ENCODE assay signal across 1 cellular context in the genomic region with DNA sequence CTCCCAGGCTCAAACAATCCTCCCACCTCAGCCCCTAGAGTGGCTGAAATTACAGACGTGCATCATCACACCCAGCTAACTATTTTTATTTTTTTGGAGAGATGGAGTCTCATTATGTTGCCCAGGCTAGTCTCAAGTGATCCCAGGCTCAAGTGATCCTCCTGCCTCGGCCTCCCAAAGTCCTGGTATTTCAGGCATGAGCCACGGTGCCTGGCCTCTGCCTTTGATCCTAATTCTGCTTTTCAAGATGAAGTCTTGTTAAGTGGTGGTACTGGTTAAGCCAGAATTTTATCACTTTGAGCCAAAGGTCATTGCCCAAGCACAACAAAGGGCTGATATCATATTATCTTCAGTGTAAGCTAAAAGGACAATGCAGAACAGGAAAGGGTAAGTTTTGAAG.
TF ChIP-seq lines count a peak whose summit lies in the region.

No MANE protein-coding gene starts in this region.

TF ChIP-seq in SK-N-SH, 30 proteins besides CTCF, POLR2A, EP300 and RAD21:
- TF ChIP-seq POLR2AphosphoS5 (IDR thresholded peaks at IDR 0.05; ENCODE audit: low read depth, low read length) = no peak
- TF ChIP-seq, protein P1, sequence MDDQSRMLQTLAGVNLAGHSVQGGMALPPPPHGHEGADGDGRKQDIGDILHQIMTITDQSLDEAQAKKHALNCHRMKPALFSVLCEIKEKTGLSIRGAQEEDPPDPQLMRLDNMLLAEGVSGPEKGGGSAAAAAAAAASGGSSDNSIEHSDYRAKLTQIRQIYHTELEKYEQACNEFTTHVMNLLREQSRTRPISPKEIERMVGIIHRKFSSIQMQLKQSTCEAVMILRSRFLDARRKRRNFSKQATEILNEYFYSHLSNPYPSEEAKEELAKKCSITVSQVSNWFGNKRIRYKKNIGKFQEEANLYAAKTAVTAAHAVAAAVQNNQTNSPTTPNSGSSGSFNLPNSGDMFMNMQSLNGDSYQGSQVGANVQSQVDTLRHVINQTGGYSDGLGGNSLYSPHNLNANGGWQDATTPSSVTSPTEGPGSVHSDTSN (IDR thresholded peaks at IDR 0.05) = no peak
- no peak for TF ChIP-seq MXI1 (IDR thresholded peaks at IDR 0.05; ENCODE audit: low read depth, low read length)
- TF ChIP-seq YY1 (IDR thresholded peaks at IDR 0.05; ENCODE audit: low read depth) = no peak
- TF ChIP-seq, protein P2, sequence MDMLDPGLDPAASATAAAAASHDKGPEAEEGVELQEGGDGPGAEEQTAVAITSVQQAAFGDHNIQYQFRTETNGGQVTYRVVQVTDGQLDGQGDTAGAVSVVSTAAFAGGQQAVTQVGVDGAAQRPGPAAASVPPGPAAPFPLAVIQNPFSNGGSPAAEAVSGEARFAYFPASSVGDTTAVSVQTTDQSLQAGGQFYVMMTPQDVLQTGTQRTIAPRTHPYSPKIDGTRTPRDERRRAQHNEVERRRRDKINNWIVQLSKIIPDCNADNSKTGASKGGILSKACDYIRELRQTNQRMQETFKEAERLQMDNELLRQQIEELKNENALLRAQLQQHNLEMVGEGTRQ (IDR thresholded peaks at IDR 0.05; ENCODE audit: borderline replicate concordance, low read depth, low read length) = no peak
- no peak for TF ChIP-seq GATA2 (CRISPR knock-in tag; IDR thresholded peaks at IDR 0.05)
- TF ChIP-seq, protein P3, sequence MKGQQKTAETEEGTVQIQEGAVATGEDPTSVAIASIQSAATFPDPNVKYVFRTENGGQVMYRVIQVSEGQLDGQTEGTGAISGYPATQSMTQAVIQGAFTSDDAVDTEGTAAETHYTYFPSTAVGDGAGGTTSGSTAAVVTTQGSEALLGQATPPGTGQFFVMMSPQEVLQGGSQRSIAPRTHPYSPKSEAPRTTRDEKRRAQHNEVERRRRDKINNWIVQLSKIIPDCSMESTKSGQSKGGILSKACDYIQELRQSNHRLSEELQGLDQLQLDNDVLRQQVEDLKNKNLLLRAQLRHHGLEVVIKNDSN (IDR thresholded peaks at IDR 0.05; ENCODE audit: borderline replicate concordance, low read depth) = no peak
- TF ChIP-seq, protein P4, sequence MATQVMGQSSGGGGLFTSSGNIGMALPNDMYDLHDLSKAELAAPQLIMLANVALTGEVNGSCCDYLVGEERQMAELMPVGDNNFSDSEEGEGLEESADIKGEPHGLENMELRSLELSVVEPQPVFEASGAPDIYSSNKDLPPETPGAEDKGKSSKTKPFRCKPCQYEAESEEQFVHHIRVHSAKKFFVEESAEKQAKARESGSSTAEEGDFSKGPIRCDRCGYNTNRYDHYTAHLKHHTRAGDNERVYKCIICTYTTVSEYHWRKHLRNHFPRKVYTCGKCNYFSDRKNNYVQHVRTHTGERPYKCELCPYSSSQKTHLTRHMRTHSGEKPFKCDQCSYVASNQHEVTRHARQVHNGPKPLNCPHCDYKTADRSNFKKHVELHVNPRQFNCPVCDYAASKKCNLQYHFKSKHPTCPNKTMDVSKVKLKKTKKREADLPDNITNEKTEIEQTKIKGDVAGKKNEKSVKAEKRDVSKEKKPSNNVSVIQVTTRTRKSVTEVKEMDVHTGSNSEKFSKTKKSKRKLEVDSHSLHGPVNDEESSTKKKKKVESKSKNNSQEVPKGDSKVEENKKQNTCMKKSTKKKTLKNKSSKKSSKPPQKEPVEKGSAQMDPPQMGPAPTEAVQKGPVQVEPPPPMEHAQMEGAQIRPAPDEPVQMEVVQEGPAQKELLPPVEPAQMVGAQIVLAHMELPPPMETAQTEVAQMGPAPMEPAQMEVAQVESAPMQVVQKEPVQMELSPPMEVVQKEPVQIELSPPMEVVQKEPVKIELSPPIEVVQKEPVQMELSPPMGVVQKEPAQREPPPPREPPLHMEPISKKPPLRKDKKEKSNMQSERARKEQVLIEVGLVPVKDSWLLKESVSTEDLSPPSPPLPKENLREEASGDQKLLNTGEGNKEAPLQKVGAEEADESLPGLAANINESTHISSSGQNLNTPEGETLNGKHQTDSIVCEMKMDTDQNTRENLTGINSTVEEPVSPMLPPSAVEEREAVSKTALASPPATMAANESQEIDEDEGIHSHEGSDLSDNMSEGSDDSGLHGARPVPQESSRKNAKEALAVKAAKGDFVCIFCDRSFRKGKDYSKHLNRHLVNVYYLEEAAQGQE (IDR thresholded peaks at IDR 0.05; ENCODE audit: low read depth, low read length) = no peak
- no peak for TF ChIP-seq FOSL2 (IDR thresholded peaks at IDR 0.05; ENCODE audit: borderline replicate concordance, low read depth)
- no peak for TF ChIP-seq TEAD4 (IDR thresholded peaks at IDR 0.05; ENCODE audit: borderline replicate concordance, insufficient read depth)
- TF ChIP-seq NRF1 (IDR thresholded peaks at IDR 0.05; ENCODE audit: low read depth, low read length) = no peak
- TF ChIP-seq, protein P5, sequence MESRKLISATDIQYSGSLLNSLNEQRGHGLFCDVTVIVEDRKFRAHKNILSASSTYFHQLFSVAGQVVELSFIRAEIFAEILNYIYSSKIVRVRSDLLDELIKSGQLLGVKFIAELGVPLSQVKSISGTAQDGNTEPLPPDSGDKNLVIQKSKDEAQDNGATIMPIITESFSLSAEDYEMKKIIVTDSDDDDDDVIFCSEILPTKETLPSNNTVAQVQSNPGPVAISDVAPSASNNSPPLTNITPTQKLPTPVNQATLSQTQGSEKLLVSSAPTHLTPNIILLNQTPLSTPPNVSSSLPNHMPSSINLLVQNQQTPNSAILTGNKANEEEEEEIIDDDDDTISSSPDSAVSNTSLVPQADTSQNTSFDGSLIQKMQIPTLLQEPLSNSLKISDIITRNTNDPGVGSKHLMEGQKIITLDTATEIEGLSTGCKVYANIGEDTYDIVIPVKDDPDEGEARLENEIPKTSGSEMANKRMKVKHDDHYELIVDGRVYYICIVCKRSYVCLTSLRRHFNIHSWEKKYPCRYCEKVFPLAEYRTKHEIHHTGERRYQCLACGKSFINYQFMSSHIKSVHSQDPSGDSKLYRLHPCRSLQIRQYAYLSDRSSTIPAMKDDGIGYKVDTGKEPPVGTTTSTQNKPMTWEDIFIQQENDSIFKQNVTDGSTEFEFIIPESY (IDR thresholded peaks at IDR 0.05; ENCODE audit: borderline replicate concordance, low read depth) = no peak
- TF ChIP-seq EZH2phosphoT487 (IDR thresholded peaks at IDR 0.05; ENCODE audit: borderline replicate concordance, low read depth) = no peak
- TF ChIP-seq FOXJ3 (CRISPR knock-in tag; IDR thresholded peaks at IDR 0.05) = no peak
